Comparison of ENCODE assay signal across 10 cellular contexts in the genomic region with DNA sequence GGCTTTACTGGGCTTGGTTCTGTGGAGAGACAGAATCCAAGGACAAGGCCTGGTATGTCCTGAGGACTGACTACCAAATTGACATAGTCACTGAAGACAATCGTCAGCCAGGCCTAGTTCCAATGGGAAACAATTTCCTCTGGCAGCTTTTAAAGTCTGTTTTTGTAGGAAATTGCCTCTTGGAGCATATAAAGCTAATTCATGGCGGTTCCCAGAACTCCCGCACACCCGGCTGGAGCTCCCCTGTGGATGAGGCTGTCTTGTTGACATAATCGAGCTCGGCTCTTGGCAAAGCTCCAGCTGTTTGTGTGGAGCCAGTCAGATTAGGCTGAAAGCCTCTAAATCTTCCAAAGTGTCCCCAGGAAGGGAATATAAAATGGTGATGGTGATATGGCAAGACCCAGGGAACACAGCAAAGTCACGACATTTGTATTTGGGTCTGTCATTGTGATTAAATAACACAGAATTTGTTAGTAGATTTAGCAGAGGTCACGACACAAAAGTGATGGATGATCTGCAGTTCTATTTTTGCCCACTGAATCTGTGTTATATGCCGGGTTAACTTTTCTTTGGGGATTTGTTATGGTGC.
DNase-seq lines count a peak whose midpoint lies in the region; ATAC-seq, FAIRE-seq and TF ChIP-seq lines count a peak whose summit lies in the region.
"Had no signal": no experiment of that assay in that cellular context is flagged by ENCODE, and none has a peak within 500 bp of the region (broad histone marks: within the 10 kb centered on the region; RNA-seq: fewer than 3 reads in every experiment).

No MANE protein-coding gene starts in this region.

- no peak overlapping the region for H3K4me3 ChIP-seq in choroid plexus epithelial cell (ENCODE audit: low read depth, low read length)
- H3K4me3 ChIP-seq: ascending aorta had no signal

- peak; percentile 53 for DNase-seq in DMS53 (lab: John Stamatoyannopoulos, UW)
- DNase-seq in DMS53 treated with DMSO at 0.1 percent for 48 hours (lab: John Stamatoyannopoulos, UW; ENCODE audit: unreplicated experiment) = no peak
- DNase-seq in choroid plexus epithelial cell (ENCODE audit: low read depth) = peak; percentile 82
- peak; percentile 91 for DNase-seq in medulla oblongata (ENCODE audit: extremely low spot score)
- DNase-seq in urothelium cell line (ENCODE audit: low spot score) = peak; percentile 6
- DNase-seq in GM19238 (ENCODE audit: insufficient read length, low spot score) = no peak
- DNase-seq in activated CD4-positive, alpha-beta T cell treated with anti-CD3 and anti-CD28 coated beads, Interleukin-2, amount 50 U/mL, for 48 hours = no peak
- DNase-seq: NCI-H226 had no signal

- no peak for TF ChIP-seq CTCF in choroid plexus epithelial cell (conservative IDR thresholded peaks at IDR 0.05; ENCODE audit: low read depth, low read length)

- ATAC-seq in GM21786 (IDR thresholded peaks at IDR 0.05; ENCODE audit: unreplicated experiment) = no peak

- FAIRE-seq in urothelium cell line (lab: Jason Lieb, UNC) = no peak

Comparison
In these comparisons a context has a peak if more than half of its experiments do, and no peak if none do; other contexts are left out.
1. DNase-seq: peak in DMS53 (single experiment), choroid plexus epithelial cell (single experiment), medulla oblongata (single experiment) and urothelium cell line (single experiment); none in DMS53 treated with DMSO at 0.1 percent for 48 hours (single experiment), GM19238 (single experiment) and activated CD4-positive, alpha-beta T cell treated with anti-CD3 and anti-CD28 coated beads, Interleukin-2, amount 50 U/mL, for 48 hours (0 of 2).